ENCODE assay signal across 7 cellular contexts in genomic region chr19:52569648-52570004, GRCh38. TPM values are rescaled to one million over a fixed set of nuclear protein-coding genes. Genes with fewer than 3 reads are reported as not detected.
DNase-seq lines count a peak whose midpoint lies in the region; ATAC-seq, FAIRE-seq and TF ChIP-seq lines count a peak whose summit lies in the region.
"Not testable (repeated sequence)": the region's sequence is repeated elsewhere in the genome, so short reads cannot be mapped to it uniquely, and the experiment has no call there.

No MANE protein-coding gene starts in this region.

- peak overlapping the region; percentile 96 for H3K4me2 ChIP-seq in K562 (ENCODE audit: insufficient read depth, low read length)

- TF ChIP-seq RAD21 in K562 (CRISPR knock-in tag; conservative IDR thresholded peaks at IDR 0.05 in 1 of 2, IDR thresholded peaks at IDR 0.05 in 1 of 2): not testable (repeated sequence)

- intact Hi-C loops in K562 (cut with micrococcal nuclease); right lobe of liver (cut with DNase I): not testable (repeated sequence)

- peaks cover 18% of the 10 kb centered on the region for H3K79me2 ChIP-seq in K562 (ENCODE audit: control insufficient read depth, insufficient read depth, low read length)

- CTCF ChIA-PET in K562 (lab: Yijun Ruan, JAX; ENCODE audit: low intra/inter-chr PET ratio): not testable (repeated sequence)

- H3K9ac ChIP-seq in ES-I3 (ENCODE audit: low read depth, low read length): peak overlapping the region; percentile 91
- not testable (repeated sequence) for H3K9ac ChIP-seq in K562 (ENCODE audit: insufficient read depth in 1 of 2, low read depth in 2 of 2, low read length in 2 of 2); rectal smooth muscle tissue (ENCODE audit: low read length)

- not testable (repeated sequence) for BruUV-seq in K562 (replicated peaks; lab: Mats Ljungman, UMichigan)

- TF ChIP-seq CTCF in K562 (IDR thresholded peaks at IDR 0.05 in 2 of 3, conservative IDR thresholded peaks at IDR 0.05 in 1 of 3; ENCODE audit: insufficient read depth in 2 of 3, low read depth in 1 of 3, low read length in 3 of 3); foreskin keratinocyte (conservative IDR thresholded peaks at IDR 0.05); right lobe of liver (IDR thresholded peaks at IDR 0.05): not testable (repeated sequence)

- H3K4me3 ChIP-seq in K562 (peak overlapping the region; percentile 72), right lobe of liver (peak overlapping the region; percentile 48 to 59 (median 51)), rectal smooth muscle tissue (ENCODE audit: low read length) (peak overlapping the region; percentile 73)

- peaks cover 15% of the 10 kb centered on the region for H3K4me1 Mint-ChIP-seq in T-helper 2 cell treated with Interferon-gamma antibody and Interleukin-4, amounts not matched to agents 5 μg/mL and 100 μg/mL, for 36 hours (ENCODE audit: low read depth)

- H3K27ac Mint-ChIP-seq in T-helper 2 cell treated with Interferon-gamma antibody and Interleukin-4, amounts not matched to agents 5 μg/mL and 100 μg/mL, for 36 hours: peak overlapping the region; percentile 94

- DNase-seq in M059J (ENCODE audit: low read depth) (peak; percentile 38), K562 (ENCODE audit: extremely low read depth in 1 of 4, low spot score in 3 of 4) (peak in 3 of 4 experiments; percentile 8 to 17 (median 10)), foreskin keratinocyte (peak in 1 of 2 donors; percentile 11), right lobe of liver (peak in 2 of 3 donors; percentile 35 to 55)
- DNase-seq in T-helper 2 cell treated with Interferon-gamma antibody and Interleukin-4, amounts not matched to agents 5 μg/mL and 100 μg/mL, for 36 hours (ENCODE audit: low spot score): not testable (repeated sequence)

- peaks cover 62% of the 10 kb centered on the region for H3K36me3 Mint-ChIP-seq in T-helper 2 cell treated with Interferon-gamma antibody and Interleukin-4, amounts not matched to agents 5 μg/mL and 100 μg/mL, for 36 hours (ENCODE audit: low read depth)

- not testable (repeated sequence) for H3K9me3 ChIP-seq in ES-I3 (ENCODE audit: control insufficient read depth, insufficient read depth, low read length); K562 (replicated peaks; ENCODE audit: control insufficient read depth, insufficient read depth, low read depth, low read length)
- peaks cover 0 to 15% (median 4%) of the 10 kb centered on the region in 4 donors for H3K9me3 ChIP-seq in right lobe of liver

- H3K27me3 Mint-ChIP-seq in T-helper 2 cell treated with Interferon-gamma antibody and Interleukin-4, amounts not matched to agents 5 μg/mL and 100 μg/mL, for 36 hours (ENCODE audit: low read depth): not testable (repeated sequence)

- H3K27me3 ChIP-seq in K562 (ENCODE audit: control insufficient read depth in 2 of 2, insufficient read depth in 2 of 2, low read length in 2 of 2); foreskin keratinocyte; right lobe of liver; rectal smooth muscle tissue (ENCODE audit: control insufficient read depth, insufficient read depth, low read length): not testable (repeated sequence)

- peak overlapping the region; percentile 86 for H3K4me3 Mint-ChIP-seq in T-helper 2 cell treated with Interferon-gamma antibody and Interleukin-4, amounts not matched to agents 5 μg/mL and 100 μg/mL, for 36 hours

- 0 out of 3 replicates have a peak overlapping the region, but pooled peaks have one; percentile 6 for H3K27ac ChIP-seq in K562 (ENCODE audit: extremely low read depth, low read depth, low read length)
- not testable (repeated sequence) for H3K27ac ChIP-seq in foreskin keratinocyte
- peak overlapping the region in 2 of 3 donors; percentile 43 to 47 for H3K27ac ChIP-seq in right lobe of liver
- peak overlapping the region; percentile 66 for H3K27ac ChIP-seq in rectal smooth muscle tissue (ENCODE audit: low read depth, low read length)

- H3K9me3 Mint-ChIP-seq in T-helper 2 cell treated with Interferon-gamma antibody and Interleukin-4, amounts not matched to agents 5 μg/mL and 100 μg/mL, for 36 hours: peaks cover 64% of the 10 kb centered on the region

- peak; percentile 4; the same call in 1 of the 3 replicates for ATAC-seq in K562
- ATAC-seq in foreskin keratinocyte: peak; percentile 29
- peak in 2 of 4 donors; percentile 11 to 16 for ATAC-seq in right lobe of liver

- POLR2A ChIA-PET in K562 (lab: Yijun Ruan, JAX): not testable (repeated sequence)

- not testable (repeated sequence) for FAIRE-seq in K562 (lab: Jason Lieb, UNC)

- not testable (repeated sequence) for H3K4me1 ChIP-seq in ES-I3 (ENCODE audit: insufficient read depth, low read length); foreskin keratinocyte; right lobe of liver; rectal smooth muscle tissue (ENCODE audit: control insufficient read depth, insufficient read depth, low read length)
- peaks cover 2 to 11% of the 10 kb centered on the region in 2 experiments; a peak in 3 of 5 replicates for H3K4me1 ChIP-seq in K562 (replicated peaks in 1 of 2; ENCODE audit: control insufficient read depth in 2 of 2, insufficient read depth in 2 of 2, low read length in 2 of 2)

- not testable (repeated sequence) for TF ChIP-seq EP300 in K562 (IDR thresholded peaks at IDR 0.05; ENCODE audit: low read length)

- not testable (repeated sequence) for H4K20me1 ChIP-seq in K562 (replicated peaks; ENCODE audit: control insufficient read depth, insufficient read depth, low read length)

- H3K36me3 ChIP-seq in ES-I3 (ENCODE audit: insufficient read depth, low read length); right lobe of liver: not testable (repeated sequence)
- H3K36me3 ChIP-seq in K562 (ENCODE audit: control insufficient read depth, insufficient read depth, low read length) (peaks cover 25% of the 10 kb centered on the region; the same call in 1 of the 3 replicates), rectal smooth muscle tissue (ENCODE audit: control insufficient read depth, insufficient read depth, low read length) (peaks cover 13% of the 10 kb centered on the region)

- TF ChIP-seq POLR2A in K562 (conservative IDR thresholded peaks at IDR 0.05); right lobe of liver (IDR thresholded peaks at IDR 0.05): not testable (repeated sequence)

- in situ Hi-C loops in K562 (cut with MboI): not testable (repeated sequence)

- 63% methylated on average over 13 of the region's 13 CpGs for WGBS in K562 (ENCODE audit: insufficient coverage, low coverage, missing lambda C conversion rate)
- WGBS in right lobe of liver (ENCODE audit: insufficient coverage, low coverage, low lambda C conversion rate, missing lambda C conversion rate): 3% methylated on average over 10 of the region's 13 CpGs

- H3K9me1 ChIP-seq in K562 (ENCODE audit: control insufficient read depth, insufficient read depth, low read length): not testable (repeated sequence)

- peak overlapping the region; percentile 60 for H2AFZ ChIP-seq in K562 (ENCODE audit: low read depth, low read length)

RNA-seq across cellular contexts. Expression of gene ZNF701, which starts 0.5 kb away (rescaled TPM):
- 5.2 and 13.4 TPM in 2 replicates for total RNA-seq in M059J (2014; rRNA removed; shearing (Covaris generic))
- total RNA-seq in K562 (2011; cell fraction: chromatin; rRNA removed; ENCODE audit: low replicate concordance): 30.6 and 77.6 TPM in 2 replicates
- 22.2 and 27.2 TPM in 2 replicates for total RNA-seq in K562 (2011; cell fraction: nucleolus; rRNA removed)
- total RNA-seq in K562 (2011; cell fraction: nucleoplasm; rRNA removed): 35.2 and 36.9 TPM in 2 replicates
- total RNA-seq in K562 (2014; rRNA removed) (8.0 and 9.1 TPM in 2 replicates), K562 (2014; rRNA removed; fragmentation: Illumina TruSeq; extraction: Trizol) (15.4 and 17.7 TPM in 2 replicates), K562 (2015; rRNA removed; fragmentation: Illumina TruSeq; extraction: Trizol) (10.1 and 11.3 TPM in 2 replicates), K562 (2021) (12.9 and 15.2 TPM in 2 replicates), foreskin keratinocyte (7.2 and 8.7 TPM in 2 replicates), right lobe of liver (1 to 10 TPM; 2.5 to 6.4 (median 4.0) TPM)
- polyA plus RNA-seq in K562 (2011; rRNA removed) (15.9 and 16.9 TPM in 2 replicates), K562 (2014; fragmentation: Illumina TruSeq; extraction: Trizol) (8.7 and 9.2 TPM in 2 replicates), K562 (2014; fragmentation: Nextera tagmentation; extraction: Ambion mirVana) (10 to 100 TPM in 1 of 2 experiments, 1 to 10 TPM in 1; 5.3 to 11.1 TPM), K562 (2014; rRNA removed) (9.3 and 9.9 TPM in 2 replicates), foreskin keratinocyte (1.9 TPM in 2 replicates)
- polyA plus RNA-seq in K562 (2011; cell fraction: cytosol; rRNA removed): 5.1 and 10.3 TPM in 2 replicates
- polyA plus RNA-seq in K562 (2011; cell fraction: nucleus; rRNA removed): 16.5 and 19.2 TPM in 2 replicates
- 5.4 and 9.6 TPM in 2 replicates for polyA plus RNA-seq in K562 (2012)
- polyA minus RNA-seq in K562 (2011; rRNA and poly(A)+ RNA removed): 39.2 and 45.7 TPM in 2 replicates
- 10.8 and 11.6 TPM in 2 replicates for polyA minus RNA-seq in K562 (2011; cell fraction: cytosol; rRNA and poly(A)+ RNA removed)
- 15.9 and 22.9 TPM in 2 replicates for polyA minus RNA-seq in K562 (2011; cell fraction: nucleus; rRNA and poly(A)+ RNA removed)

RNA-seq across cellular contexts. Expression of gene ZNF808, which starts 42.2 kb away (rescaled TPM):
- 13.3 and 19.9 TPM in 2 replicates for total RNA-seq in M059J (2014; rRNA removed; shearing (Covaris generic))
- 28.3 and 99.4 TPM in 2 replicates for total RNA-seq in K562 (2011; cell fraction: chromatin; rRNA removed; ENCODE audit: low replicate concordance)
- total RNA-seq in K562 (2011; cell fraction: nucleolus; rRNA removed): 18.7 and 32.1 TPM in 2 replicates
- total RNA-seq in K562 (2011; cell fraction: nucleoplasm; rRNA removed): 31.3 and 35.0 TPM in 2 replicates
- total RNA-seq in K562 (2014; rRNA removed) (8.1 and 10.9 TPM in 2 replicates), K562 (2014; rRNA removed; fragmentation: Illumina TruSeq; extraction: Trizol) (19.2 and 22.7 TPM in 2 replicates), K562 (2015; rRNA removed; fragmentation: Illumina TruSeq; extraction: Trizol) (12.9 and 13.0 TPM in 2 replicates), K562 (2021) (20.1 and 20.8 TPM in 2 replicates), foreskin keratinocyte (9.4 and 12.0 TPM in 2 replicates), right lobe of liver (10 to 100 TPM in 1 of 6 experiments, 1 to 10 TPM in 5; 3.3 to 12.3 (median 5.8) TPM)
- polyA plus RNA-seq in K562 (2011; rRNA removed) (14.2 and 14.8 TPM in 2 replicates), K562 (2014; fragmentation: Illumina TruSeq; extraction: Trizol) (8.3 and 10.3 TPM in 2 replicates), K562 (2014; fragmentation: Nextera tagmentation; extraction: Ambion mirVana) (1 to 10 TPM; 3.1 to 3.4 TPM), K562 (2014; rRNA removed) (7.3 and 7.8 TPM in 2 replicates), foreskin keratinocyte (0.89 and 0.92 TPM in 2 replicates)
- polyA plus RNA-seq in K562 (2011; cell fraction: cytosol; rRNA removed): 2.2 and 6.7 TPM in 2 replicates
- 10.0 and 11.2 TPM in 2 replicates for polyA plus RNA-seq in K562 (2011; cell fraction: nucleus; rRNA removed)
- polyA plus RNA-seq in K562 (2012): 3.2 and 4.1 TPM in 2 replicates
- 69.5 and 80.8 TPM in 2 replicates for polyA minus RNA-seq in K562 (2011; rRNA and poly(A)+ RNA removed)
- polyA minus RNA-seq in K562 (2011; cell fraction: cytosol; rRNA and poly(A)+ RNA removed): 11.9 and 13.0 TPM in 2 replicates
- polyA minus RNA-seq in K562 (2011; cell fraction: nucleus; rRNA and poly(A)+ RNA removed): 9.7 and 24.9 TPM in 2 replicates
